1 cellular context compared by ENCODE assay signal in the genomic region with DNA sequence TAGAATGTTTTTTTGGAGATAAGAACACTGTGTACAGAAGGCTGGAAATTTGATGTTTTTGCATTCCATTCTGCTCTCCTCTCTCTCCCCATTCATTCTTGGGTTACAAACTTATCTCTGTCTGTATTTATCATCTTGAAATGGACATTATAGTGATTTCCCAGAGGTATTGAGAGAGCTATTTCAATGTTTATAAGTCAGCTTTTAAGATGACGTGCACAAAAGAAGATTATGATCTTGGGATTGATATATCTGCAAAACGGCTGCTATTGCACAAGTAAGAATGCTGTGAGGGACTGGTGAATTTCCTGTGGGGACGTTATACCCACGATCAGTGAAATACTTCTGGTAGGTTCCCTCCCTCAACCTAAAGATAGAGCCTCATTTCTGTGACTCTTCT.
TF ChIP-seq lines count a peak whose summit lies in the region.

No MANE protein-coding gene starts in this region.

TF ChIP-seq in GM23338, 12 proteins besides CTCF, POLR2A, EP300 and RAD21 (continued from another document):
- TF ChIP-seq, protein P1, sequence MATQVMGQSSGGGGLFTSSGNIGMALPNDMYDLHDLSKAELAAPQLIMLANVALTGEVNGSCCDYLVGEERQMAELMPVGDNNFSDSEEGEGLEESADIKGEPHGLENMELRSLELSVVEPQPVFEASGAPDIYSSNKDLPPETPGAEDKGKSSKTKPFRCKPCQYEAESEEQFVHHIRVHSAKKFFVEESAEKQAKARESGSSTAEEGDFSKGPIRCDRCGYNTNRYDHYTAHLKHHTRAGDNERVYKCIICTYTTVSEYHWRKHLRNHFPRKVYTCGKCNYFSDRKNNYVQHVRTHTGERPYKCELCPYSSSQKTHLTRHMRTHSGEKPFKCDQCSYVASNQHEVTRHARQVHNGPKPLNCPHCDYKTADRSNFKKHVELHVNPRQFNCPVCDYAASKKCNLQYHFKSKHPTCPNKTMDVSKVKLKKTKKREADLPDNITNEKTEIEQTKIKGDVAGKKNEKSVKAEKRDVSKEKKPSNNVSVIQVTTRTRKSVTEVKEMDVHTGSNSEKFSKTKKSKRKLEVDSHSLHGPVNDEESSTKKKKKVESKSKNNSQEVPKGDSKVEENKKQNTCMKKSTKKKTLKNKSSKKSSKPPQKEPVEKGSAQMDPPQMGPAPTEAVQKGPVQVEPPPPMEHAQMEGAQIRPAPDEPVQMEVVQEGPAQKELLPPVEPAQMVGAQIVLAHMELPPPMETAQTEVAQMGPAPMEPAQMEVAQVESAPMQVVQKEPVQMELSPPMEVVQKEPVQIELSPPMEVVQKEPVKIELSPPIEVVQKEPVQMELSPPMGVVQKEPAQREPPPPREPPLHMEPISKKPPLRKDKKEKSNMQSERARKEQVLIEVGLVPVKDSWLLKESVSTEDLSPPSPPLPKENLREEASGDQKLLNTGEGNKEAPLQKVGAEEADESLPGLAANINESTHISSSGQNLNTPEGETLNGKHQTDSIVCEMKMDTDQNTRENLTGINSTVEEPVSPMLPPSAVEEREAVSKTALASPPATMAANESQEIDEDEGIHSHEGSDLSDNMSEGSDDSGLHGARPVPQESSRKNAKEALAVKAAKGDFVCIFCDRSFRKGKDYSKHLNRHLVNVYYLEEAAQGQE (IDR thresholded peaks at IDR 0.05; ENCODE audit: unreplicated experiment), result no peak
- TF ChIP-seq JUNB (IDR thresholded peaks at IDR 0.05; ENCODE audit: unreplicated experiment) (no peak), EZH2 (IDR thresholded peaks at IDR 0.05; ENCODE audit: low read depth, unreplicated experiment) (no peak), STAT1 (IDR thresholded peaks at IDR 0.05; ENCODE audit: unreplicated experiment) (no peak), EZH2phosphoT487 (IDR thresholded peaks at IDR 0.05; ENCODE audit: unreplicated experiment) (no peak), NANOG (IDR thresholded peaks at IDR 0.05; ENCODE audit: borderline replicate concordance) (no peak), CREB1 (CRISPR knock-in tag; IDR thresholded peaks at IDR 0.05; ENCODE audit: low read depth) (no peak), ZNF331 (CRISPR knock-in tag; IDR thresholded peaks at IDR 0.05; ENCODE audit: low read depth) (no peak), POLR2AphosphoS5 (IDR thresholded peaks at IDR 0.05; ENCODE audit: low read depth) (no peak)
- TF ChIP-seq, protein P2, sequence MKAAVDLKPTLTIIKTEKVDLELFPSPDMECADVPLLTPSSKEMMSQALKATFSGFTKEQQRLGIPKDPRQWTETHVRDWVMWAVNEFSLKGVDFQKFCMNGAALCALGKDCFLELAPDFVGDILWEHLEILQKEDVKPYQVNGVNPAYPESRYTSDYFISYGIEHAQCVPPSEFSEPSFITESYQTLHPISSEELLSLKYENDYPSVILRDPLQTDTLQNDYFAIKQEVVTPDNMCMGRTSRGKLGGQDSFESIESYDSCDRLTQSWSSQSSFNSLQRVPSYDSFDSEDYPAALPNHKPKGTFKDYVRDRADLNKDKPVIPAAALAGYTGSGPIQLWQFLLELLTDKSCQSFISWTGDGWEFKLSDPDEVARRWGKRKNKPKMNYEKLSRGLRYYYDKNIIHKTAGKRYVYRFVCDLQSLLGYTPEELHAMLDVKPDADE (IDR thresholded peaks at IDR 0.05), result no peak
